Comparison of ENCODE assay signal across 16 cellular contexts in genomic region chr1:223074901-223075300, GRCh38.
A peak's percentile ranks its signal among the peaks of the same experiment; 100 is the strongest.
DNase-seq lines count a peak whose midpoint lies in the region; ATAC-seq and TF ChIP-seq lines count a peak whose summit lies in the region.
"Had no signal": no experiment of that assay in that cellular context is flagged by ENCODE, and none has a peak within 500 bp of the region (broad histone marks: within the 10 kb centered on the region; RNA-seq: fewer than 3 reads in every experiment).

No MANE protein-coding gene starts in this region.

- H3K9me3 ChIP-seq in hepatocyte (ENCODE audit: low read depth) (no peaks in the 10 kb centered on the region), osteoblast (ENCODE audit: low read depth, low read length) (peaks cover 2% of the 10 kb centered on the region)
- H3K9me3 ChIP-seq: stomach had no signal

- intact Hi-C loops in lower leg skin (cut with DNase I; ENCODE audit: low total_unique reads): no loop called here

- no peaks in the 10 kb centered on the region for H3K36me3 Mint-ChIP-seq in activated T-cell treated with anti-CD3 and anti-CD28 coated beads, Interleukin-2, amount 50 U/mL, for 24 hours (ENCODE audit: low read depth)
- H3K36me3 Mint-ChIP-seq: CD4-positive, CD25-positive, alpha-beta regulatory T cell had no signal

- H3K27me3 ChIP-seq in hepatocyte (no peaks in the 10 kb centered on the region), osteoblast (ENCODE audit: insufficient read depth, low read length) (peaks cover 48% of the 10 kb centered on the region)
- H3K27me3 ChIP-seq: stomach had no signal

- DNase-seq in DMS153 (lab: John Stamatoyannopoulos, UW) (peak; percentile 68), NCI-H345 treated with DMSO at 0.1 percent for 48 hours (lab: John Stamatoyannopoulos, UW; ENCODE audit: unreplicated experiment) (peak; percentile 7), hepatocyte (ENCODE audit: low spot score) (no peak), osteoblast (ENCODE audit: insufficient read length, low spot score, missing footprints) (no peak), lower leg skin (ENCODE audit: low spot score in 2 of 2) (no peak)
- no peak for DNase-seq in activated T-cell treated with anti-CD3 and anti-CD28 coated beads, Interleukin-2, amount 50 U/mL, for 24 hours
- DNase-seq: activated CD4-positive, alpha-beta T cell treated with anti-CD3 and anti-CD28 coated beads for 48 hours; activated naive CD4-positive, alpha-beta T cell treated with Interleukin-2 at 50 U/mL for 16 hours; CD4-positive, CD25-positive, alpha-beta regulatory T cell; NCI-H2081; NCI-H526; nephron progenitor cell; stimulated activated CD4-positive, alpha-beta T cell treated with anti-CD3 and anti-CD28 coated beads, Interleukin-1b, Interleukin-23, amount 100 ng/mL, for 48 hours; stomach had no signal

- H3K27ac ChIP-seq in hepatocyte (peak overlapping the region; percentile 78), osteoblast (ENCODE audit: low read depth, low read length) (no peak overlapping the region)

- TF ChIP-seq CTCF in hepatocyte (IDR thresholded peaks at IDR 0.05; ENCODE audit: poor library complexity) (no peak), osteoblast (IDR thresholded peaks at IDR 0.05; ENCODE audit: extremely low read depth, low read depth, low read length) (no peak), lower leg skin (IDR thresholded peaks at IDR 0.05) (no peak)

- H3K27me3 Mint-ChIP-seq in activated T-cell treated with anti-CD3 and anti-CD28 coated beads, Interleukin-2, amount 50 U/mL, for 24 hours: peaks cover 19% of the 10 kb centered on the region

- H3K4me1 Mint-ChIP-seq in activated T-cell treated with anti-CD3 and anti-CD28 coated beads, Interleukin-2, amount 50 U/mL, for 24 hours (ENCODE audit: low read depth): no peaks in the 10 kb centered on the region
- H3K4me1 Mint-ChIP-seq: CD4-positive, CD25-positive, alpha-beta regulatory T cell had no signal

- H3K79me2 ChIP-seq in hepatocyte (no peaks in the 10 kb centered on the region), osteoblast (ENCODE audit: insufficient read depth, low read length) (no peaks in the 10 kb centered on the region)

- no peak for TF ChIP-seq POLR2A in lower leg skin (IDR thresholded peaks at IDR 0.05)

- no peaks in the 10 kb centered on the region for H3K36me3 ChIP-seq in hepatocyte (replicated peaks; ENCODE audit: insufficient read depth, low read depth)
- no peaks in the 10 kb centered on the region for H3K36me3 ChIP-seq in osteoblast (ENCODE audit: insufficient read depth, low read length)
- H3K36me3 ChIP-seq: stomach had no signal

- no peaks in the 10 kb centered on the region for H4K20me1 ChIP-seq in hepatocyte (ENCODE audit: insufficient read depth, poor library complexity, severe bottlenecking)
- no peaks in the 10 kb centered on the region for H4K20me1 ChIP-seq in osteoblast (ENCODE audit: insufficient read depth, low read length)

- H3K4me3 ChIP-seq in hepatocyte (no peak overlapping the region), osteoblast (ENCODE audit: insufficient read depth, low read length) (peak overlapping the region; percentile 31), lower leg skin (ENCODE audit: low read depth, poor library complexity, severe bottlenecking) (no peak overlapping the region)
- H3K4me3 ChIP-seq: stomach had no signal

- H3K9me2 ChIP-seq in hepatocyte (replicated peaks; ENCODE audit: insufficient read depth): no peaks in the 10 kb centered on the region

- H3K4me1 ChIP-seq in hepatocyte (ENCODE audit: insufficient read depth) (peaks cover 12% of the 10 kb centered on the region), osteoblast (ENCODE audit: insufficient read depth, low read length) (no peaks in the 10 kb centered on the region)

- ATAC-seq in GM21390 (IDR thresholded peaks at IDR 0.05; ENCODE audit: unreplicated experiment) (no peak), GM21529 (IDR thresholded peaks at IDR 0.05; ENCODE audit: unreplicated experiment) (no peak)

- WGBS in hepatocyte (ENCODE audit: low lambda C conversion rate, missing lambda C conversion rate): 46% methylated on average over 7 of the region's 8 CpGs
- WGBS in lower leg skin, 2 donors: 80 to 86% methylated on average over 8 of the region's 8 CpGs

- no peak overlapping the region for H3K27ac Mint-ChIP-seq in activated T-cell treated with anti-CD3 and anti-CD28 coated beads, Interleukin-2, amount 50 U/mL, for 24 hours
- H3K27ac Mint-ChIP-seq: CD4-positive, CD25-positive, alpha-beta regulatory T cell had no signal

- H2AFZ ChIP-seq in hepatocyte (no peak overlapping the region), osteoblast (ENCODE audit: low read length) (peak overlapping the region; percentile 61)

- H3K4me2 ChIP-seq in hepatocyte (peak overlapping the region; percentile 64), osteoblast (ENCODE audit: insufficient read depth, low read length) (peak overlapping the region; percentile 44)

- no peak overlapping the region for H3K4me3 Mint-ChIP-seq in activated T-cell treated with anti-CD3 and anti-CD28 coated beads, Interleukin-2, amount 50 U/mL, for 24 hours
- H3K4me3 Mint-ChIP-seq: CD4-positive, CD25-positive, alpha-beta regulatory T cell; nephron progenitor cell had no signal

- no peaks in the 10 kb centered on the region for H3K9me3 Mint-ChIP-seq in activated T-cell treated with anti-CD3 and anti-CD28 coated beads, Interleukin-2, amount 50 U/mL, for 24 hours
- H3K9me3 Mint-ChIP-seq: CD4-positive, CD25-positive, alpha-beta regulatory T cell; nephron progenitor cell had no signal

Comparison
In these comparisons a context has a peak if more than half of its experiments do, and no peak if none do; other contexts are left out.
1. DNase-seq: peak in DMS153 (single experiment) and NCI-H345 treated with DMSO at 0.1 percent for 48 hours (single experiment); none in hepatocyte (single experiment), osteoblast (single experiment), activated T-cell treated with anti-CD3 and anti-CD28 coated beads, Interleukin-2, amount 50 U/mL, for 24 hours (single experiment) and lower leg skin (0 of 2).